ENCODE assay signal across 8 cellular contexts in the genomic region with DNA sequence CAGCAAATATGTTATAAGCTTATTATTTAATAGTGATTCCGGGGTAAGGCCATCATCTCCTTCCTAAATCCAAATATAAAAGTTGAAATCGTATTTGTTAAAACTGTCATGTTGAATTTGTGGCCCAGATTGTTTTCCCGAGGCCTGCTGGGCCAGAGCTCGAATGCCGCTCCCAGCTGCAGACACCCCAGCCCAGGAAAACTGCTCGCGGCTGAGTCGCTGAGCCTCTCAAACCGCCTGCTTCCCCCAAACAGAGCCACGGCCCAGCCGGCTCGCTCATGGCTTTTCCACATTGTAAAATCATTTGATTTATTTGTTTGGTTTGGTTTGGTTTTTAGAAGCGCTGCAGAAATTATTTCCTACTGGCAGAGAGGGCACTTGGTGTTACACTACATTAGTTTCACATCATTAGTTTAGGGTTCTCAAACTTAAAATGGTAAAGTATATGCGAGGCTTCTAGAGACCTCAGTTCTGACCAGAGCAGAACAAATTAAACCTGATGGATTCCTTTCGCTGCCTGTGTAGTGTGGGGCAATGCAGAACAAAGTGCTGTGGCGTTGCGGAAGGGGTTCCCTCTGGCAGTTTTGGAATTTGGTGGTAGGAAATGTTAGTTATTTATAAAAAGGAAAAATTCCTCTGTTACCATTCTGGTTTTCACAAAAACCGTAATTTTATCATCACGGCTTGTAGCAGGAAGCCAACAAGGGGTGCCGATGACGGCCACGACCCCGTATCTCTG.
A peak's percentile ranks its signal among the peaks of the same experiment; 100 is the strongest.
DNase-seq lines count a peak whose midpoint lies in the region; ATAC-seq and TF ChIP-seq lines count a peak whose summit lies in the region.

No MANE protein-coding gene starts in this region.

- no peak overlapping the region for H3K27ac ChIP-seq in thoracic aorta

- ATAC-seq in thoracic aorta (ENCODE audit: insufficient number of reproducible peaks, low FRiP score, low read depth) = no peak
- no peak for ATAC-seq in HG03521 (IDR thresholded peaks at IDR 0.05; ENCODE audit: unreplicated experiment)
- no peak for ATAC-seq in GM21526 (IDR thresholded peaks at IDR 0.05; ENCODE audit: low FRiP score, unreplicated experiment)

- no peak for TF ChIP-seq CTCF in thoracic aorta (IDR thresholded peaks at IDR 0.05)

- intact Hi-C loops in activated T-helper 1 cell treated with anti-CD3 and anti-CD28 coated beads, Interleukin-12 subunit alpha, Interleukin-12 subunit beta, Interleukin-2, Interleukin-4 antibody, amounts not matched to agents 30 ng/mL and 10 ng/mL and 1 ng/mL, durations not matched to agents 14 hours and 24 hours and 36 hours (cut with micrococcal nuclease) = loop anchor here (1.0 to 5.0 kb wide), 6 partner anchors 142 to 453 kb away; a partner anchor contains a TSS

- no peaks in the 10 kb centered on the region for H3K27me3 ChIP-seq in thoracic aorta (replicated peaks; ENCODE audit: insufficient read depth)

- H3K4me1 ChIP-seq in thoracic aorta (ENCODE audit: control insufficient read depth in 1 of 2, low read depth in 2 of 2) = peaks cover 0 to 10% of the 10 kb centered on the region in 2 donors

- no peak overlapping the region for H3K27ac Mint-ChIP-seq in activated naive CD4-positive, alpha-beta T cell treated with anti-CD3 and anti-CD28 coated beads, Interleukin-2, amount 10 ng/mL, durations not matched to agents 7 days and 5 days
- no peak overlapping the region for H3K27ac Mint-ChIP-seq in activated T-helper 1 cell treated with anti-CD3 and anti-CD28 coated beads, Interleukin-12 subunit alpha, Interleukin-12 subunit beta, Interleukin-2, Interleukin-4 antibody, amounts not matched to agents 30 ng/mL and 10 ng/mL and 1 ng/mL, durations not matched to agents 14 hours and 24 hours and 36 hours

- peaks cover 67% of the 10 kb centered on the region for H3K27me3 Mint-ChIP-seq in activated naive CD4-positive, alpha-beta T cell treated with anti-CD3 and anti-CD28 coated beads, Interleukin-2, amount 10 ng/mL, durations not matched to agents 7 days and 5 days
- H3K27me3 Mint-ChIP-seq in activated T-helper 1 cell treated with anti-CD3 and anti-CD28 coated beads, Interleukin-12 subunit alpha, Interleukin-12 subunit beta, Interleukin-2, Interleukin-4 antibody, amounts not matched to agents 30 ng/mL and 10 ng/mL and 1 ng/mL, durations not matched to agents 14 hours and 24 hours and 36 hours (ENCODE audit: insufficient read depth) = peaks cover 43% of the 10 kb centered on the region

- peak overlapping the region; percentile 67 for H3K4me3 ChIP-seq in thoracic aorta

- no peaks in the 10 kb centered on the region for H3K36me3 Mint-ChIP-seq in activated naive CD4-positive, alpha-beta T cell treated with anti-CD3 and anti-CD28 coated beads, Interleukin-2, amount 10 ng/mL, durations not matched to agents 7 days and 5 days
- H3K36me3 Mint-ChIP-seq in activated T-helper 1 cell treated with anti-CD3 and anti-CD28 coated beads, Interleukin-12 subunit alpha, Interleukin-12 subunit beta, Interleukin-2, Interleukin-4 antibody, amounts not matched to agents 30 ng/mL and 10 ng/mL and 1 ng/mL, durations not matched to agents 14 hours and 24 hours and 36 hours (ENCODE audit: low read depth) = no peaks in the 10 kb centered on the region

- H3K36me3 ChIP-seq in thoracic aorta = no peaks in the 10 kb centered on the region

- no peaks in the 10 kb centered on the region for H3K9me3 Mint-ChIP-seq in activated naive CD4-positive, alpha-beta T cell treated with anti-CD3 and anti-CD28 coated beads, Interleukin-2, amount 10 ng/mL, durations not matched to agents 7 days and 5 days
- no peaks in the 10 kb centered on the region for H3K9me3 Mint-ChIP-seq in activated T-helper 1 cell treated with anti-CD3 and anti-CD28 coated beads, Interleukin-12 subunit alpha, Interleukin-12 subunit beta, Interleukin-2, Interleukin-4 antibody, amounts not matched to agents 30 ng/mL and 10 ng/mL and 1 ng/mL, durations not matched to agents 14 hours and 24 hours and 36 hours

- CTCF ChIA-PET in activated naive CD4-positive, alpha-beta T cell treated with anti-CD3 and anti-CD28 coated beads, Interleukin-2, amount 10 ng/mL, durations not matched to agents 7 days and 5 days (lab: Charles Lee) = interaction anchor here (0.7 to 1.8 kb wide), 11 partner anchors 9 to 280 kb away, joined by 3 to 6 read pairs (median 4); no protein-coding TSS in a partner anchor

- peaks cover 7% of the 10 kb centered on the region for H3K4me1 Mint-ChIP-seq in activated naive CD4-positive, alpha-beta T cell treated with anti-CD3 and anti-CD28 coated beads, Interleukin-2, amount 10 ng/mL, durations not matched to agents 7 days and 5 days
- no peaks in the 10 kb centered on the region for H3K4me1 Mint-ChIP-seq in activated T-helper 1 cell treated with anti-CD3 and anti-CD28 coated beads, Interleukin-12 subunit alpha, Interleukin-12 subunit beta, Interleukin-2, Interleukin-4 antibody, amounts not matched to agents 30 ng/mL and 10 ng/mL and 1 ng/mL, durations not matched to agents 14 hours and 24 hours and 36 hours (ENCODE audit: low read depth)

- H3K9me3 ChIP-seq in thoracic aorta = no peaks in the 10 kb centered on the region

- H3K4me3 Mint-ChIP-seq in activated naive CD4-positive, alpha-beta T cell treated with anti-CD3 and anti-CD28 coated beads, Interleukin-2, amount 10 ng/mL, durations not matched to agents 7 days and 5 days = peak overlapping the region; percentile 32
- peak overlapping the region; percentile 54 for H3K4me3 Mint-ChIP-seq in activated T-helper 1 cell treated with anti-CD3 and anti-CD28 coated beads, Interleukin-12 subunit alpha, Interleukin-12 subunit beta, Interleukin-2, Interleukin-4 antibody, amounts not matched to agents 30 ng/mL and 10 ng/mL and 1 ng/mL, durations not matched to agents 14 hours and 24 hours and 36 hours

- no peak for DNase-seq in activated naive CD4-positive, alpha-beta T cell treated with anti-CD3 and anti-CD28 coated beads, Interleukin-2, amount 10 ng/mL, durations not matched to agents 7 days and 5 days
- no peak for DNase-seq in activated naive CD4-positive, alpha-beta T cell treated with anti-CD3 and anti-CD28 coated beads, Interleukin-2, amount 50 U/mL, for 16 hours
- no peak for DNase-seq in activated T-helper 1 cell treated with anti-CD3 and anti-CD28 coated beads, Interleukin-12 subunit alpha, Interleukin-12 subunit beta, Interleukin-2, Interleukin-4 antibody, amounts not matched to agents 30 ng/mL and 10 ng/mL and 1 ng/mL, durations not matched to agents 14 hours and 24 hours and 36 hours (ENCODE audit: low spot score)
- DNase-seq in islet precursor cell (peak; percentile 54), thoracic aorta (ENCODE audit: low spot score) (no peak), cerebellar nuclear complex (lab: John Stamatoyannopoulos, UW) (no peak)
